22 cellular contexts compared by ENCODE assay signal in genomic region chr7:40531946-40532345, GRCh38.
"Had no signal": no experiment of that assay in that cellular context is flagged by ENCODE, and none has a peak within 500 bp of the region (broad histone marks: within the 10 kb centered on the region; RNA-seq: fewer than 3 reads in every experiment).

No MANE protein-coding gene starts in this region.

- H3K27me3 Mint-ChIP-seq: T-cell had no signal

- H3K36me3 ChIP-seq: SJCRH30 had no signal

- DNase-seq: KBM-7, MV-4-11, NCI-H1048, NCI-H1105 treated with DMSO at 0.1 percent for 48 hours, NCI-H1417 treated with DMSO at 0.1 percent for 48 hours, NCI-H146, NCI-H1694 treated with DMSO at 0.1 percent for 48 hours, NCI-H1930, NCI-H2081, NCI-H2107, NCI-H2227 treated with DMSO at 0.1 percent for 48 hours, NCI-H446, NCI-H510A, NCI-H524 treated with DMSO at 0.1 percent for 48 hours, NCI-H69, NCI-H774, PC-3, SHP77 treated with DMSO at 0.1 percent for 48 hours, SJCRH30, SW 1271, T-cell had no signal

- H3K9me3 Mint-ChIP-seq: T-cell; T-helper 1 cell treated with Interleukin-12 subunit alpha and Interleukin-12 subunit beta and Interleukin-4 antibody, amounts not matched to agents 30 μg/mL and 1 μg/mL, for 36 hours had no signal

- H3K4me1 Mint-ChIP-seq: T-cell had no signal

- H3K27me3 ChIP-seq: SJCRH30 had no signal

- H3K4me3 ChIP-seq: SJCRH30 had no signal

- H3K27ac Mint-ChIP-seq: T-cell; T-helper 1 cell treated with Interleukin-12 subunit alpha and Interleukin-12 subunit beta and Interleukin-4 antibody, amounts not matched to agents 30 μg/mL and 1 μg/mL, for 36 hours had no signal

- H3K4me3 Mint-ChIP-seq: T-cell; T-helper 1 cell treated with Interleukin-12 subunit alpha and Interleukin-12 subunit beta and Interleukin-4 antibody, amounts not matched to agents 30 μg/mL and 1 μg/mL, for 36 hours had no signal

- H3K9me3 ChIP-seq: SJCRH30 had no signal

- H3K27ac ChIP-seq: SJCRH30 had no signal

- H3K36me3 Mint-ChIP-seq: T-cell had no signal
